ENCODE assay signal across 8 cellular contexts in genomic region chr17:37527249-37527851, GRCh38. TPM values are rescaled to one million over a fixed set of nuclear protein-coding genes. Genes with fewer than 3 reads are reported as not detected.
DNase-seq lines count a peak whose midpoint lies in the region; ATAC-seq and TF ChIP-seq lines count a peak whose summit lies in the region.

No MANE protein-coding gene starts in this region.

- H3K4me1 ChIP-seq in BE2C, result no peaks in the 10 kb centered on the region

- no peak overlapping the region for H3K4me3 ChIP-seq in BE2C (ENCODE audit: low read depth, low read length)

- H3K9me3 Mint-ChIP-seq in activated T-cell treated with anti-CD3 and anti-CD28 coated beads, Interleukin-2, amount 50 U/mL, for 72 hours, result no peaks in the 10 kb centered on the region
- no peaks in the 10 kb centered on the region for H3K9me3 Mint-ChIP-seq in stimulated activated effector memory CD8-positive, alpha-beta T cell treated with anti-CD3 and anti-CD28 coated beads, Interleukin-12 subunit alpha, Interleukin-12 subunit beta, amount 100 ng/mL, for 72 hours

- no peak overlapping the region for H3K27ac Mint-ChIP-seq in activated T-cell treated with anti-CD3 and anti-CD28 coated beads, Interleukin-2, amount 50 U/mL, for 72 hours
- H3K27ac Mint-ChIP-seq in stimulated activated effector memory CD8-positive, alpha-beta T cell treated with anti-CD3 and anti-CD28 coated beads, Interleukin-12 subunit alpha, Interleukin-12 subunit beta, amount 100 ng/mL, for 72 hours, result peak overlapping the region; percentile 18

- H3K9me3 ChIP-seq in BE2C, result no peaks in the 10 kb centered on the region

- DNase-seq in BE2C (peak; percentile 22), GM04504 (ENCODE audit: low read depth) (peak; percentile 24), NCI-H2171 (lab: John Stamatoyannopoulos, UW) (peak; percentile 39), left ventricle myocardium superior (no peak), KG1 (lab: John Stamatoyannopoulos, UW) (no peak)
- peak; percentile 19 to 25 for DNase-seq in activated T-cell treated with anti-CD3 and anti-CD28 coated beads, Interleukin-2, amount 50 U/mL, for 72 hours
- DNase-seq in stimulated activated effector memory CD8-positive, alpha-beta T cell treated with anti-CD3 and anti-CD28 coated beads, Interleukin-12 subunit alpha, Interleukin-12 subunit beta, amount 100 ng/mL, for 72 hours (ENCODE audit: low spot score in 2 of 2), result no peak

- intact Hi-C loops in left ventricle myocardium superior (cut with micrococcal nuclease), result no loop called here

- H3K4me1 Mint-ChIP-seq in activated T-cell treated with anti-CD3 and anti-CD28 coated beads, Interleukin-2, amount 50 U/mL, for 72 hours (ENCODE audit: low read depth), result peaks cover 6% of the 10 kb centered on the region
- peaks cover 6% of the 10 kb centered on the region for H3K4me1 Mint-ChIP-seq in stimulated activated effector memory CD8-positive, alpha-beta T cell treated with anti-CD3 and anti-CD28 coated beads, Interleukin-12 subunit alpha, Interleukin-12 subunit beta, amount 100 ng/mL, for 72 hours

- peaks cover 3 to 4% of the 10 kb centered on the region in 2 donors for H3K36me3 Mint-ChIP-seq in activated T-cell treated with anti-CD3 and anti-CD28 coated beads, Interleukin-2, amount 50 U/mL, for 72 hours (ENCODE audit: insufficient read depth in 2 of 2)
- H3K36me3 Mint-ChIP-seq in stimulated activated effector memory CD8-positive, alpha-beta T cell treated with anti-CD3 and anti-CD28 coated beads, Interleukin-12 subunit alpha, Interleukin-12 subunit beta, amount 100 ng/mL, for 72 hours, result peaks cover 90% of the 10 kb centered on the region

- H3K4me3 Mint-ChIP-seq in activated T-cell treated with anti-CD3 and anti-CD28 coated beads, Interleukin-2, amount 50 U/mL, for 72 hours, result no peak overlapping the region
- no peak overlapping the region for H3K4me3 Mint-ChIP-seq in stimulated activated effector memory CD8-positive, alpha-beta T cell treated with anti-CD3 and anti-CD28 coated beads, Interleukin-12 subunit alpha, Interleukin-12 subunit beta, amount 100 ng/mL, for 72 hours

- peak; percentile 78 to 79 for ATAC-seq in activated T-cell treated with anti-CD3 and anti-CD28 coated beads, Interleukin-2, amount 50 U/mL, for 72 hours (replicated peaks in 1 of 2)
- peak; percentile 68 for ATAC-seq in left ventricle myocardium superior
- peak; percentile 76 for ATAC-seq in stimulated activated effector memory CD8-positive, alpha-beta T cell treated with anti-CD3 and anti-CD28 coated beads, Interleukin-12 subunit alpha, Interleukin-12 subunit beta, amount 100 ng/mL, for 72 hours
- ATAC-seq in HG02642 (IDR thresholded peaks at IDR 0.05; ENCODE audit: poor library complexity, unreplicated experiment), result no peak

- no peaks in the 10 kb centered on the region for H3K27me3 Mint-ChIP-seq in activated T-cell treated with anti-CD3 and anti-CD28 coated beads, Interleukin-2, amount 50 U/mL, for 72 hours (ENCODE audit: low read depth)

- no peaks in the 10 kb centered on the region for H3K27me3 ChIP-seq in BE2C

- TF ChIP-seq CTCF in BE2C (IDR thresholded peaks at IDR 0.05; ENCODE audit: low read depth, low read length), result peak; percentile 87

- peaks cover 14% of the 10 kb centered on the region for H3K36me3 ChIP-seq in BE2C

RNA-seq across cellular contexts. Expression of gene DUSP14, which starts 37.7 kb away (rescaled TPM):
- 35.5 TPM for polyA plus RNA-seq in BE2C (2012; ENCODE audit: insufficient read depth, insufficient read length, low read depth)
- total RNA-seq in activated T-cell treated with anti-CD3 and anti-CD28 coated beads, Interleukin-2, amount 50 U/mL, for 72 hours, result 10 to 100 TPM; 11.2 to 13.8 TPM
- 15.8 TPM for total RNA-seq in left ventricle myocardium superior

Comparison
In these comparisons a context has a peak if more than half of its experiments do, and no peak if none do; other contexts are left out.
1. DNase-seq: peak in BE2C (single experiment), GM04504 (single experiment), NCI-H2171 (single experiment) and activated T-cell treated with anti-CD3 and anti-CD28 coated beads, Interleukin-2, amount 50 U/mL, for 72 hours (2 of 2); none in left ventricle myocardium superior (single experiment), stimulated activated effector memory CD8-positive, alpha-beta T cell treated with anti-CD3 and anti-CD28 coated beads, Interleukin-12 subunit alpha, Interleukin-12 subunit beta, amount 100 ng/mL, for 72 hours (0 of 2) and KG1 (single experiment).